ENCODE assay signal across 1 cellular context in genomic region chr1:239711768-239712167, GRCh38.
TF ChIP-seq lines count a peak whose summit lies in the region.

No MANE protein-coding gene starts in this region.

TF ChIP-seq in GM23338, 12 proteins besides CTCF, POLR2A, EP300 and RAD21:
- TF ChIP-seq REST (IDR thresholded peaks at IDR 0.05; ENCODE audit: unreplicated experiment) (no peak), ZNF331 (CRISPR knock-in tag; IDR thresholded peaks at IDR 0.05; ENCODE audit: low read depth) (no peak), JUNB (IDR thresholded peaks at IDR 0.05; ENCODE audit: unreplicated experiment) (no peak), EZH2phosphoT487 (IDR thresholded peaks at IDR 0.05; ENCODE audit: unreplicated experiment) (no peak), POLR2AphosphoS5 (IDR thresholded peaks at IDR 0.05; ENCODE audit: low read depth) (no peak)
